Comparison of ENCODE assay signal across 11 cellular contexts in genomic region chr2:45275235-45275805, GRCh38.
DNase-seq lines count a peak whose midpoint lies in the region; ATAC-seq and TF ChIP-seq lines count a peak whose summit lies in the region.
"Had no signal": no experiment of that assay in that cellular context is flagged by ENCODE, and none has a peak within 500 bp of the region (broad histone marks: within the 10 kb centered on the region; RNA-seq: fewer than 3 reads in every experiment).

No MANE protein-coding gene starts in this region.

- peak overlapping the region; percentile 57 to 72 for H3K27ac ChIP-seq in thoracic aorta

- no peaks in the 10 kb centered on the region for H3K36me3 ChIP-seq in thoracic aorta

- no peak for ATAC-seq in thoracic aorta (ENCODE audit: insufficient number of reproducible peaks, low FRiP score, low read depth)
- ATAC-seq in HG02610 (IDR thresholded peaks at IDR 0.05; ENCODE audit: unreplicated experiment), result no peak
- no peak for ATAC-seq in GM21737 (IDR thresholded peaks at IDR 0.05; ENCODE audit: unreplicated experiment)
- ATAC-seq: activated CD8-positive, alpha-beta T cell treated with anti-CD3 and anti-CD28 coated beads, Interleukin-2, amount 10 ng/mL, durations not matched to agents 7 days and 5 days; sciatic nerve had no signal

- DNase-seq in NCI-H2196 (lab: John Stamatoyannopoulos, UW; ENCODE audit: unreplicated experiment) (peak; percentile 45), NCI-H2196 treated with DMSO at 0.1 percent for 48 hours (lab: John Stamatoyannopoulos, UW; ENCODE audit: unreplicated experiment) (no peak), SW480 (ENCODE audit: low spot score) (peak; percentile 47), iris pigment epithelial cell (ENCODE audit: low read depth) (peak; percentile 57), thoracic aorta (ENCODE audit: low spot score) (no peak), T-helper 9 cell (no peak)
- DNase-seq: 8988T; activated CD8-positive, alpha-beta T cell treated with anti-CD3 and anti-CD28 coated beads, Interleukin-2, amount 10 ng/mL, durations not matched to agents 7 days and 5 days had no signal

- H3K27me3 ChIP-seq in thoracic aorta (replicated peaks; ENCODE audit: insufficient read depth), result no peaks in the 10 kb centered on the region

- no peak overlapping the region for H3K4me3 ChIP-seq in thoracic aorta

- TF ChIP-seq CTCF in thoracic aorta (IDR thresholded peaks at IDR 0.05), result no peak

- H3K9me3 ChIP-seq in thoracic aorta, result no peaks in the 10 kb centered on the region

- H3K4me1 ChIP-seq in thoracic aorta (ENCODE audit: control insufficient read depth in 1 of 2, low read depth in 2 of 2), result peaks cover 12 to 55% of the 10 kb centered on the region in 2 donors

Comparison
In these comparisons a context has a peak if more than half of its experiments do, and no peak if none do; other contexts are left out.
1. DNase-seq: peak in NCI-H2196 (single experiment), SW480 (single experiment) and iris pigment epithelial cell (single experiment); none in NCI-H2196 treated with DMSO at 0.1 percent for 48 hours (single experiment), thoracic aorta (single experiment) and T-helper 9 cell (single experiment).